1 cellular context compared by ENCODE assay signal in genomic region chr2:224222976-224223375, GRCh38.
TF ChIP-seq lines count a peak whose summit lies in the region.

No MANE protein-coding gene starts in this region.

TF ChIP-seq in GM23338, 12 proteins besides CTCF, POLR2A, EP300 and RAD21 (continued from another document):
- TF ChIP-seq EZH2phosphoT487 (IDR thresholded peaks at IDR 0.05; ENCODE audit: unreplicated experiment) (no peak), EZH2 (IDR thresholded peaks at IDR 0.05; ENCODE audit: low read depth, unreplicated experiment) (no peak), ZNF331 (CRISPR knock-in tag; IDR thresholded peaks at IDR 0.05; ENCODE audit: low read depth) (no peak), STAT1 (IDR thresholded peaks at IDR 0.05; ENCODE audit: unreplicated experiment) (no peak), CREB1 (CRISPR knock-in tag; IDR thresholded peaks at IDR 0.05; ENCODE audit: low read depth) (no peak), POLR2AphosphoS5 (IDR thresholded peaks at IDR 0.05; ENCODE audit: low read depth) (no peak), NANOG (IDR thresholded peaks at IDR 0.05; ENCODE audit: borderline replicate concordance) (no peak), ZNF114 (CRISPR knock-in tag; IDR thresholded peaks at IDR 0.05) (no peak), ETS1 (IDR thresholded peaks at IDR 0.05) (no peak), REST (IDR thresholded peaks at IDR 0.05; ENCODE audit: unreplicated experiment) (no peak), JUNB (IDR thresholded peaks at IDR 0.05; ENCODE audit: unreplicated experiment) (no peak)
